ENCODE assay signal across 9 cellular contexts in genomic region chr17:1060991-1061390, GRCh38.
A peak's percentile ranks its signal among the peaks of the same experiment; 100 is the strongest.
DNase-seq lines count a peak whose midpoint lies in the region; ATAC-seq and TF ChIP-seq lines count a peak whose summit lies in the region.
"Had no signal": no experiment of that assay in that cellular context is flagged by ENCODE, and none has a peak within 500 bp of the region (broad histone marks: within the 10 kb centered on the region; RNA-seq: fewer than 3 reads in every experiment).

No MANE protein-coding gene starts in this region.

- intact Hi-C loops in right cardiac atrium (cut with DNase I) (no loop called here), aorta (cut with DNase I) (no loop called here), vagina (cut with DNase I) (no loop called here), spleen (cut with DNase I; ENCODE audit: low total_unique reads) (no loop called here), OCI-LY7 (cut with micrococcal nuclease; ENCODE audit: unreplicated experiment) (no loop called here)

- CTCF ChIA-PET in OCI-LY7 (lab: Charles Lee; ENCODE audit: unreplicated experiment) = no interaction called here

- H3K27me3 ChIP-seq in right cardiac atrium (ENCODE audit: control insufficient read depth, insufficient read depth) = no peaks in the 10 kb centered on the region
- no peaks in the 10 kb centered on the region for H3K27me3 ChIP-seq in aorta (ENCODE audit: control insufficient read depth in 1 of 2, insufficient read depth in 2 of 2, low read length in 1 of 2)
- no peaks in the 10 kb centered on the region for H3K27me3 ChIP-seq in vagina
- H3K27me3 ChIP-seq in spleen (replicated peaks in 1 of 7) = no peaks in the 10 kb centered on the region

- ATAC-seq in activated T-cell treated with anti-CD3 and anti-CD28 coated beads, Interleukin-2, amount 50 U/mL, for 4 hours = peak; percentile 57 to 63
- ATAC-seq in right cardiac atrium = peak; percentile 55 to 77
- ATAC-seq in aorta (ENCODE audit: low FRiP score) = peak; percentile 51

- H3K27me3 Mint-ChIP-seq in activated T-cell treated with anti-CD3 and anti-CD28 coated beads, Interleukin-2, amount 50 U/mL, for 4 hours (ENCODE audit: low read depth) = no peaks in the 10 kb centered on the region
- H3K27me3 Mint-ChIP-seq: stimulated activated naive CD8-positive, alpha-beta T cell treated with anti-CD3 and anti-CD28 coated beads, Interleukin-15, Interleukin-2, amounts not matched to agents 100 ng/mL and 50 ng/mL, for 24 hours had no signal

- H3K4me3 ChIP-seq in right cardiac atrium (ENCODE audit: low read length) (no peak overlapping the region), aorta (ENCODE audit: low read length in 2 of 2) (no peak overlapping the region), vagina (no peak overlapping the region), spleen (no peak overlapping the region), OCI-LY7 (ENCODE audit: low read depth, low read length, poor library complexity, severe bottlenecking) (no peak overlapping the region)

- H3K27ac ChIP-seq in right cardiac atrium (ENCODE audit: low read length) = no peak overlapping the region
- no peak overlapping the region for H3K27ac ChIP-seq in aorta (ENCODE audit: low read depth in 1 of 2, low read length in 2 of 2)
- no peak overlapping the region for H3K27ac ChIP-seq in vagina
- no peak overlapping the region for H3K27ac ChIP-seq in spleen
- no peak overlapping the region for H3K27ac ChIP-seq in OCI-LY7 (ENCODE audit: low read depth, low read length, poor library complexity, severe bottlenecking)

- 59% methylated on average over 11 of the region's 11 CpGs for WGBS in right cardiac atrium
- 57 to 59% methylated on average over 9 to 11 of the region's 11 CpGs for WGBS in aorta, 2 donors
- 62 to 77% (median 62%) methylated on average over 11 of the region's 11 CpGs for WGBS in spleen, 5 donors

- TF ChIP-seq POLR2A in vagina (IDR thresholded peaks at IDR 0.05) (no peak), spleen (IDR thresholded peaks at IDR 0.05) (no peak)

- H4K20me1 ChIP-seq in OCI-LY7 (ENCODE audit: insufficient read depth, low read length) = no peaks in the 10 kb centered on the region

- H3K9me3 ChIP-seq in right cardiac atrium (ENCODE audit: control insufficient read depth, low read length) = no peaks in the 10 kb centered on the region
- H3K9me3 ChIP-seq in aorta (ENCODE audit: control insufficient read depth, low read length) = no peaks in the 10 kb centered on the region
- H3K9me3 ChIP-seq in vagina = no peaks in the 10 kb centered on the region
- peaks cover 0 to 6% (median 6%) of the 10 kb centered on the region in 8 donors for H3K9me3 ChIP-seq in spleen
- H3K9me3 ChIP-seq in OCI-LY7 (ENCODE audit: low read length) = 0 out of 2 replicates have a peak, but pooled peaks cover under 1% of the 10 kb centered on the region

- H3K4me2 ChIP-seq in OCI-LY7 (ENCODE audit: low read length) = no peak overlapping the region

- H3K4me3 Mint-ChIP-seq in activated T-cell treated with anti-CD3 and anti-CD28 coated beads, Interleukin-2, amount 50 U/mL, for 4 hours = no peak overlapping the region
- H3K4me3 Mint-ChIP-seq: stimulated activated naive CD8-positive, alpha-beta T cell treated with anti-CD3 and anti-CD28 coated beads, Interleukin-15, Interleukin-2, amounts not matched to agents 100 ng/mL and 50 ng/mL, for 24 hours had no signal

- H2AFZ ChIP-seq in OCI-LY7 (ENCODE audit: low read length) = no peak overlapping the region

- no peaks in the 10 kb centered on the region for H3K9me3 Mint-ChIP-seq in activated T-cell treated with anti-CD3 and anti-CD28 coated beads, Interleukin-2, amount 50 U/mL, for 4 hours
- H3K9me3 Mint-ChIP-seq: stimulated activated naive CD8-positive, alpha-beta T cell treated with anti-CD3 and anti-CD28 coated beads, Interleukin-15, Interleukin-2, amounts not matched to agents 100 ng/mL and 50 ng/mL, for 24 hours had no signal

- peak; percentile 48 for DNase-seq in stimulated activated CD4-positive, alpha-beta T cell treated with anti-CD3 and anti-CD28 coated beads, Interleukin-15, amount 100 ng/mL, for 24 hours
- DNase-seq in stimulated activated CD4-positive, alpha-beta T cell treated with anti-CD3 and anti-CD28 coated beads, Interleukin-4, amount 100 ng/mL, for 24 hours = no peak
- DNase-seq in activated T-cell treated with anti-CD3 and anti-CD28 coated beads, Interleukin-2, amount 50 U/mL, for 4 hours = no peak
- DNase-seq in right cardiac atrium (peak; percentile 52 to 69 (median 60)), aorta (peak; percentile 70 to 86), vagina (ENCODE audit: extremely low spot score in 2 of 2) (no peak), spleen (no peak), OCI-LY7 (ENCODE audit: low spot score) (no peak)

- H3K9me2 ChIP-seq in OCI-LY7 (ENCODE audit: insufficient read depth, low read length) = no peaks in the 10 kb centered on the region

- H3K36me3 ChIP-seq in aorta (ENCODE audit: control insufficient read depth in 1 of 2, insufficient read depth in 2 of 2, low read length in 1 of 2) (peaks cover under 1 to 5% of the 10 kb centered on the region in 2 donors), vagina (peaks cover 4 to 50% of the 10 kb centered on the region in 2 donors), spleen (peaks cover 0 to 91% (median 55%) of the 10 kb centered on the region in 6 donors), OCI-LY7 (ENCODE audit: insufficient read depth, low read length) (peaks cover 59% of the 10 kb centered on the region)

- TF ChIP-seq CTCF in vagina (IDR thresholded peaks at IDR 0.05) = no peak
- no peak for TF ChIP-seq CTCF in spleen (IDR thresholded peaks at IDR 0.05 in 8 of 11, conservative IDR thresholded peaks at IDR 0.05 in 3 of 11)
- no peak for TF ChIP-seq CTCF in OCI-LY7 (conservative IDR thresholded peaks at IDR 0.05; ENCODE audit: low read length)

- POLR2A ChIA-PET in OCI-LY7 (lab: Charles Lee) = no interaction called here

- H3K4me1 Mint-ChIP-seq in activated T-cell treated with anti-CD3 and anti-CD28 coated beads, Interleukin-2, amount 50 U/mL, for 4 hours (ENCODE audit: low read depth) = no peaks in the 10 kb centered on the region

- BruUV-seq in OCI-LY7 (replicated peaks; lab: Mats Ljungman, UMichigan) = no TSS peak

- H3K79me2 ChIP-seq in OCI-LY7 (ENCODE audit: insufficient read depth, low read depth, low read length) = no peaks in the 10 kb centered on the region

- peaks cover 26% of the 10 kb centered on the region for H3K36me3 Mint-ChIP-seq in activated T-cell treated with anti-CD3 and anti-CD28 coated beads, Interleukin-2, amount 50 U/mL, for 4 hours (ENCODE audit: insufficient read depth)

- no peaks in the 10 kb centered on the region for H3K4me1 ChIP-seq in right cardiac atrium (ENCODE audit: control insufficient read depth, insufficient read depth, low read length)
- no peaks in the 10 kb centered on the region for H3K4me1 ChIP-seq in aorta (ENCODE audit: control insufficient read depth in 1 of 2, insufficient read depth in 2 of 2, low read length in 2 of 2)
- H3K4me1 ChIP-seq in vagina = peaks cover 4% of the 10 kb centered on the region
- peaks cover 0 to 6% (median under 1%) of the 10 kb centered on the region in 6 donors for H3K4me1 ChIP-seq in spleen
- no peaks in the 10 kb centered on the region for H3K4me1 ChIP-seq in OCI-LY7 (ENCODE audit: insufficient read depth, low read length, poor library complexity, severe bottlenecking)

Comparison
In these comparisons a context has a peak if more than half of its experiments do, and no peak if none do; other contexts are left out.
1. DNase-seq: peak in stimulated activated CD4-positive, alpha-beta T cell treated with anti-CD3 and anti-CD28 coated beads, Interleukin-15, amount 100 ng/mL, for 24 hours (single experiment), right cardiac atrium (3 of 3) and aorta (2 of 2); none in stimulated activated CD4-positive, alpha-beta T cell treated with anti-CD3 and anti-CD28 coated beads, Interleukin-4, amount 100 ng/mL, for 24 hours (single experiment), activated T-cell treated with anti-CD3 and anti-CD28 coated beads, Interleukin-2, amount 50 U/mL, for 4 hours (single experiment), vagina (0 of 2), spleen (single experiment) and OCI-LY7 (single experiment).
2. Peak in every context shown above with its lines, with median percentiles within 50 percentile points of each other: ATAC-seq.